In the genomic region with DNA sequence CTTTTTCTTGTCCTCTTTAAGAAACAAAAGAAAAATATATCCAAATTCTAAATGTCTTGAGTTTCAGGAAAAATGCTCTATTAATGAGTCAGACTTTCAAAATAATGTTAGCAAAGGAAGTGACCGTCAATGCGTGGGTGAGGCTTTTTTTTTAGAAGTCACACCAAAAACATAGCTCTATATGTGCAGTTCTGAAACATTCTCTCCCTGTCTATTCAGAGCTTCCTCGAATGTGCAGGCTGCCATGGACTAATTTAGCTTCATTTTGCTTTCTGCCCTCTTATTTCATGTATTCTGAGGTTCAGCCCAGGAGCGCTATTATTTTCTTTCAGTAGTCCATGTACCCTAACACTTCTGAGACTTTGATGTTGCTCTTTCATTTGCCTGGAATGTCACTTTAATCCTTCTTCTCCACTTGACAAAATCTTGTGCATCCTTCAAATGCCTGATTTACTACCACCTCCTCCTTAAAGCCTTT, we compare ENCODE assay signal across 1 cellular context.
TF ChIP-seq lines count a peak whose summit lies in the region.

No MANE protein-coding gene starts in this region.

TF ChIP-seq in GM12878, 131 proteins besides CTCF, POLR2A, EP300 and RAD21 (continued from another document):
- TF ChIP-seq ZBED1 (IDR thresholded peaks at IDR 0.05; ENCODE audit: borderline replicate concordance), result no peak
- TF ChIP-seq, protein P1, sequence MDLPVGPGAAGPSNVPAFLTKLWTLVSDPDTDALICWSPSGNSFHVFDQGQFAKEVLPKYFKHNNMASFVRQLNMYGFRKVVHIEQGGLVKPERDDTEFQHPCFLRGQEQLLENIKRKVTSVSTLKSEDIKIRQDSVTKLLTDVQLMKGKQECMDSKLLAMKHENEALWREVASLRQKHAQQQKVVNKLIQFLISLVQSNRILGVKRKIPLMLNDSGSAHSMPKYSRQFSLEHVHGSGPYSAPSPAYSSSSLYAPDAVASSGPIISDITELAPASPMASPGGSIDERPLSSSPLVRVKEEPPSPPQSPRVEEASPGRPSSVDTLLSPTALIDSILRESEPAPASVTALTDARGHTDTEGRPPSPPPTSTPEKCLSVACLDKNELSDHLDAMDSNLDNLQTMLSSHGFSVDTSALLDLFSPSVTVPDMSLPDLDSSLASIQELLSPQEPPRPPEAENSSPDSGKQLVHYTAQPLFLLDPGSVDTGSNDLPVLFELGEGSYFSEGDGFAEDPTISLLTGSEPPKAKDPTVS (IDR thresholded peaks at IDR 0.05; ENCODE audit: low read depth, low read length), result no peak
- TF ChIP-seq EGR1 (IDR thresholded peaks at IDR 0.05; ENCODE audit: borderline replicate concordance in 1 of 2, low read depth in 2 of 2, low read length in 2 of 2), result peak in 1 of 2 experiments; percentile 85; a peak in 1 of 3 replicates
- TF ChIP-seq CBX5 (IDR thresholded peaks at IDR 0.05; ENCODE audit: low read depth), result peak; percentile 64; the same call in 1 of the 2 replicates
- TF ChIP-seq TBL1XR1 (IDR thresholded peaks at IDR 0.05; ENCODE audit: low read depth, low read length), result peak; percentile 62; the same call in 1 of the 2 replicates
- TF ChIP-seq, protein P2, sequence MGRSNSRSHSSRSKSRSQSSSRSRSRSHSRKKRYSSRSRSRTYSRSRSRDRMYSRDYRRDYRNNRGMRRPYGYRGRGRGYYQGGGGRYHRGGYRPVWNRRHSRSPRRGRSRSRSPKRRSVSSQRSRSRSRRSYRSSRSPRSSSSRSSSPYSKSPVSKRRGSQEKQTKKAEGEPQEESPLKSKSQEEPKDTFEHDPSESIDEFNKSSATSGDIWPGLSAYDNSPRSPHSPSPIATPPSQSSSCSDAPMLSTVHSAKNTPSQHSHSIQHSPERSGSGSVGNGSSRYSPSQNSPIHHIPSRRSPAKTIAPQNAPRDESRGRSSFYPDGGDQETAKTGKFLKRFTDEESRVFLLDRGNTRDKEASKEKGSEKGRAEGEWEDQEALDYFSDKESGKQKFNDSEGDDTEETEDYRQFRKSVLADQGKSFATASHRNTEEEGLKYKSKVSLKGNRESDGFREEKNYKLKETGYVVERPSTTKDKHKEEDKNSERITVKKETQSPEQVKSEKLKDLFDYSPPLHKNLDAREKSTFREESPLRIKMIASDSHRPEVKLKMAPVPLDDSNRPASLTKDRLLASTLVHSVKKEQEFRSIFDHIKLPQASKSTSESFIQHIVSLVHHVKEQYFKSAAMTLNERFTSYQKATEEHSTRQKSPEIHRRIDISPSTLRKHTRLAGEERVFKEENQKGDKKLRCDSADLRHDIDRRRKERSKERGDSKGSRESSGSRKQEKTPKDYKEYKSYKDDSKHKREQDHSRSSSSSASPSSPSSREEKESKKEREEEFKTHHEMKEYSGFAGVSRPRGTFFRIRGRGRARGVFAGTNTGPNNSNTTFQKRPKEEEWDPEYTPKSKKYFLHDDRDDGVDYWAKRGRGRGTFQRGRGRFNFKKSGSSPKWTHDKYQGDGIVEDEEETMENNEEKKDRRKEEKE (IDR thresholded peaks at IDR 0.05), result no peak
- TF ChIP-seq, protein P3, sequence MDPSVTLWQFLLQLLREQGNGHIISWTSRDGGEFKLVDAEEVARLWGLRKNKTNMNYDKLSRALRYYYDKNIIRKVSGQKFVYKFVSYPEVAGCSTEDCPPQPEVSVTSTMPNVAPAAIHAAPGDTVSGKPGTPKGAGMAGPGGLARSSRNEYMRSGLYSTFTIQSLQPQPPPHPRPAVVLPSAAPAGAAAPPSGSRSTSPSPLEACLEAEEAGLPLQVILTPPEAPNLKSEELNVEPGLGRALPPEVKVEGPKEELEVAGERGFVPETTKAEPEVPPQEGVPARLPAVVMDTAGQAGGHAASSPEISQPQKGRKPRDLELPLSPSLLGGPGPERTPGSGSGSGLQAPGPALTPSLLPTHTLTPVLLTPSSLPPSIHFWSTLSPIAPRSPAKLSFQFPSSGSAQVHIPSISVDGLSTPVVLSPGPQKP (IDR thresholded peaks at IDR 0.05; ENCODE audit: low read depth, low read length), result no peak
- TF ChIP-seq NFIC (IDR thresholded peaks at IDR 0.05; ENCODE audit: low read depth, low read length), result peak; percentile 88
- TF ChIP-seq, protein P4, sequence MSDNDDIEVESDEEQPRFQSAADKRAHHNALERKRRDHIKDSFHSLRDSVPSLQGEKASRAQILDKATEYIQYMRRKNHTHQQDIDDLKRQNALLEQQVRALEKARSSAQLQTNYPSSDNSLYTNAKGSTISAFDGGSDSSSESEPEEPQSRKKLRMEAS (IDR thresholded peaks at IDR 0.05; ENCODE audit: low read depth, low read length), result no peak
- no peak for TF ChIP-seq TCF7 (IDR thresholded peaks at IDR 0.05; ENCODE audit: borderline replicate concordance)
- peak; percentile 41 for TF ChIP-seq RUNX3 (IDR thresholded peaks at IDR 0.05; ENCODE audit: low read length)
- TF ChIP-seq MTA3 (IDR thresholded peaks at IDR 0.05; ENCODE audit: borderline replicate concordance, low read length), result peak; percentile 70; the same call in 1 of the 2 replicates
- peak; percentile 81 for TF ChIP-seq MEF2A (IDR thresholded peaks at IDR 0.05; ENCODE audit: insufficient read depth, low read depth, low read length)
- TF ChIP-seq JUNB (IDR thresholded peaks at IDR 0.05), result peak; percentile 73
- peak in 1 of 2 experiments; percentile 51; a peak in 1 of 4 replicates for TF ChIP-seq BHLHE40 (IDR thresholded peaks at IDR 0.05; ENCODE audit: borderline replicate concordance in 1 of 2, low read depth in 2 of 2, low read length in 1 of 2)
- TF ChIP-seq, protein P5, sequence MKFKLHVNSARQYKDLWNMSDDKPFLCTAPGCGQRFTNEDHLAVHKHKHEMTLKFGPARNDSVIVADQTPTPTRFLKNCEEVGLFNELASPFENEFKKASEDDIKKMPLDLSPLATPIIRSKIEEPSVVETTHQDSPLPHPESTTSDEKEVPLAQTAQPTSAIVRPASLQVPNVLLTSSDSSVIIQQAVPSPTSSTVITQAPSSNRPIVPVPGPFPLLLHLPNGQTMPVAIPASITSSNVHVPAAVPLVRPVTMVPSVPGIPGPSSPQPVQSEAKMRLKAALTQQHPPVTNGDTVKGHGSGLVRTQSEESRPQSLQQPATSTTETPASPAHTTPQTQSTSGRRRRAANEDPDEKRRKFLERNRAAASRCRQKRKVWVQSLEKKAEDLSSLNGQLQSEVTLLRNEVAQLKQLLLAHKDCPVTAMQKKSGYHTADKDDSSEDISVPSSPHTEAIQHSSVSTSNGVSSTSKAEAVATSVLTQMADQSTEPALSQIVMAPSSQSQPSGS (IDR thresholded peaks at IDR 0.05; ENCODE audit: low read length), result peak; percentile 76
- no peak for TF ChIP-seq SMAD1 (IDR thresholded peaks at IDR 0.05; ENCODE audit: low read depth, partially characterized antibody)
- TF ChIP-seq SUPT20H (IDR thresholded peaks at IDR 0.05; ENCODE audit: borderline replicate concordance, control insufficient read depth, low read depth, low read length), result no peak
- TF ChIP-seq SREBF2 (IDR thresholded peaks at IDR 0.05; ENCODE audit: low read length), result no peak
- no peak for TF ChIP-seq STAT1 (conservative IDR thresholded peaks at IDR 0.05)
- TF ChIP-seq IKZF2 (IDR thresholded peaks at IDR 0.05), result peak; percentile 49 to 62; a peak in 2 of 4 replicates
- TF ChIP-seq EED (IDR thresholded peaks at IDR 0.05; ENCODE audit: low read depth), result 0 out of 2 replicates have a peak, but pooled peaks have one; percentile 23
